Comparison of ENCODE assay signal across 16 cellular contexts in genomic region chr13:101026736-101027398, GRCh38.
"Had no signal": no experiment of that assay in that cellular context is flagged by ENCODE, and none has a peak within 500 bp of the region (broad histone marks: within the 10 kb centered on the region; RNA-seq: fewer than 3 reads in every experiment).

No MANE protein-coding gene starts in this region.

- H3K27ac ChIP-seq: esophagus squamous epithelium, parathyroid adenoma, psoas muscle, tibial artery, upper lobe of left lung, vagina had no signal

- ATAC-seq: effector memory CD8-positive, alpha-beta T cell; left ventricle myocardium superior; naive thymus-derived CD4-positive, alpha-beta T cell; psoas muscle; stimulated activated naive CD8-positive, alpha-beta T cell treated with anti-CD3 and anti-CD28 coated beads, Interleukin-15, Interleukin-2, amounts not matched to agents 100 U/mL and 50 U/mL, for 24 hours had no signal

- H3K27me3 ChIP-seq: esophagus squamous epithelium, tibial artery, upper lobe of left lung, vagina had no signal

- H3K4me1 ChIP-seq: esophagus squamous epithelium, parathyroid adenoma, psoas muscle, tibial artery, upper lobe of left lung, vagina had no signal

- DNase-seq: effector memory CD8-positive, alpha-beta T cell; esophagus squamous epithelium; foreskin fibroblast; immature natural killer cell; left ventricle myocardium superior; mesendoderm; naive thymus-derived CD4-positive, alpha-beta T cell; nephron progenitor cell; psoas muscle; small intestine; stimulated activated CD4-positive, alpha-beta T cell treated with anti-CD3 and anti-CD28 coated beads, Interleukin-12 subunit alpha, Interleukin-12 subunit beta, amount 100 ng/mL, for 4 hours; stimulated activated naive CD8-positive, alpha-beta T cell treated with anti-CD3 and anti-CD28 coated beads, Interleukin-15, Interleukin-2, amounts not matched to agents 100 U/mL and 50 U/mL, for 24 hours; tibial artery; upper lobe of left lung had no signal

- H3K9me3 ChIP-seq: esophagus squamous epithelium, psoas muscle, tibial artery, upper lobe of left lung, vagina had no signal

- H3K9ac ChIP-seq: parathyroid adenoma had no signal

- H3K4me3 ChIP-seq: esophagus squamous epithelium, psoas muscle, tibial artery, upper lobe of left lung, vagina had no signal

- H3K36me3 ChIP-seq: esophagus squamous epithelium, tibial artery, upper lobe of left lung, vagina had no signal
